Comparison of ENCODE assay signal across 1 cellular context in genomic region chr3:119498188-119498987, GRCh38.
TF ChIP-seq lines count a peak whose summit lies in the region.

A gene with protein sequence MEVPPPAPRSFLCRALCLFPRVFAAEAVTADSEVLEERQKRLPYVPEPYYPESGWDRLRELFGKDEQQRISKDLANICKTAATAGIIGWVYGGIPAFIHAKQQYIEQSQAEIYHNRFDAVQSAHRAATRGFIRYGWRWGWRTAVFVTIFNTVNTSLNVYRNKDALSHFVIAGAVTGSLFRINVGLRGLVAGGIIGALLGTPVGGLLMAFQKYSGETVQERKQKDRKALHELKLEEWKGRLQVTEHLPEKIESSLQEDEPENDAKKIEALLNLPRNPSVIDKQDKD (plus strand): TSS chr3:119498547. CDS start chr3:119498734, 187 bp downstream.

TF ChIP-seq in HepG2, 621 proteins besides CTCF, POLR2A, EP300 and RAD21 (continued from another document and continues in another):
- TF ChIP-seq KLF12 (CRISPR knock-in tag; IDR thresholded peaks at IDR 0.05; ENCODE audit: borderline replicate concordance) (no peak), JUNB (CRISPR knock-in tag; IDR thresholded peaks at IDR 0.05; ENCODE audit: borderline replicate concordance) (no peak), MBNL3 (CRISPR knock-in tag; conservative IDR thresholded peaks at IDR 0.05) (no peak), MYC (CRISPR knock-in tag; IDR thresholded peaks at IDR 0.05; ENCODE audit: borderline replicate concordance) (peak; percentile 84; the same call in 1 of the 2 replicates), ZNF879 (CRISPR knock-in tag; IDR thresholded peaks at IDR 0.05) (no peak), PRDM10 (CRISPR knock-in tag; IDR thresholded peaks at IDR 0.05; ENCODE audit: low read depth) (peak; percentile 37), MTF1 (CRISPR knock-in tag; IDR thresholded peaks at IDR 0.05) (peak; percentile 95; the same call in 1 of the 2 replicates), BCLAF1 (IDR thresholded peaks at IDR 0.05) (no peak), FOXJ3 (CRISPR knock-in tag; IDR thresholded peaks at IDR 0.05; ENCODE audit: borderline replicate concordance) (peak; percentile 43; the same call in 1 of the 2 replicates), ETV5 (CRISPR knock-in tag; IDR thresholded peaks at IDR 0.05; ENCODE audit: borderline replicate concordance) (peak; percentile 86), ZNF724P (CRISPR knock-in tag; IDR thresholded peaks at IDR 0.05; ENCODE audit: borderline replicate concordance) (no peak), TCF7L2 (IDR thresholded peaks at IDR 0.05; ENCODE audit: low read depth, low read length) (no peak), NCOA1 (CRISPR knock-in tag; IDR thresholded peaks at IDR 0.05) (0 out of 2 replicates have a peak, but pooled peaks have one; percentile 40), PHF5A (CRISPR knock-in tag; IDR thresholded peaks at IDR 0.05; ENCODE audit: low read depth, unreplicated experiment) (no peak), NFIC (IDR thresholded peaks at IDR 0.05; ENCODE audit: low read length) (0 out of 2 replicates have a peak, but pooled peaks have one; percentile 11), ZFAT (CRISPR knock-in tag; conservative IDR thresholded peaks at IDR 0.05) (no peak), YEATS2 (CRISPR knock-in tag; IDR thresholded peaks at IDR 0.05; ENCODE audit: borderline replicate concordance) (peak; percentile 93; the same call in 1 of the 2 replicates), NCOA2 (CRISPR knock-in tag; IDR thresholded peaks at IDR 0.05) (peak; percentile 62; the same call in 1 of the 2 replicates), ZSCAN22 (CRISPR knock-in tag; IDR thresholded peaks at IDR 0.05) (no peak), BORCS8-MEF2B (CRISPR knock-in tag; IDR thresholded peaks at IDR 0.05) (peak; percentile 77; the same call in 1 of the 2 replicates), ZNF841 (CRISPR knock-in tag; IDR thresholded peaks at IDR 0.05; ENCODE audit: borderline replicate concordance) (peak; percentile 75), CC2D1A (CRISPR knock-in tag; IDR thresholded peaks at IDR 0.05) (no peak)
- TF ChIP-seq, protein P1, sequence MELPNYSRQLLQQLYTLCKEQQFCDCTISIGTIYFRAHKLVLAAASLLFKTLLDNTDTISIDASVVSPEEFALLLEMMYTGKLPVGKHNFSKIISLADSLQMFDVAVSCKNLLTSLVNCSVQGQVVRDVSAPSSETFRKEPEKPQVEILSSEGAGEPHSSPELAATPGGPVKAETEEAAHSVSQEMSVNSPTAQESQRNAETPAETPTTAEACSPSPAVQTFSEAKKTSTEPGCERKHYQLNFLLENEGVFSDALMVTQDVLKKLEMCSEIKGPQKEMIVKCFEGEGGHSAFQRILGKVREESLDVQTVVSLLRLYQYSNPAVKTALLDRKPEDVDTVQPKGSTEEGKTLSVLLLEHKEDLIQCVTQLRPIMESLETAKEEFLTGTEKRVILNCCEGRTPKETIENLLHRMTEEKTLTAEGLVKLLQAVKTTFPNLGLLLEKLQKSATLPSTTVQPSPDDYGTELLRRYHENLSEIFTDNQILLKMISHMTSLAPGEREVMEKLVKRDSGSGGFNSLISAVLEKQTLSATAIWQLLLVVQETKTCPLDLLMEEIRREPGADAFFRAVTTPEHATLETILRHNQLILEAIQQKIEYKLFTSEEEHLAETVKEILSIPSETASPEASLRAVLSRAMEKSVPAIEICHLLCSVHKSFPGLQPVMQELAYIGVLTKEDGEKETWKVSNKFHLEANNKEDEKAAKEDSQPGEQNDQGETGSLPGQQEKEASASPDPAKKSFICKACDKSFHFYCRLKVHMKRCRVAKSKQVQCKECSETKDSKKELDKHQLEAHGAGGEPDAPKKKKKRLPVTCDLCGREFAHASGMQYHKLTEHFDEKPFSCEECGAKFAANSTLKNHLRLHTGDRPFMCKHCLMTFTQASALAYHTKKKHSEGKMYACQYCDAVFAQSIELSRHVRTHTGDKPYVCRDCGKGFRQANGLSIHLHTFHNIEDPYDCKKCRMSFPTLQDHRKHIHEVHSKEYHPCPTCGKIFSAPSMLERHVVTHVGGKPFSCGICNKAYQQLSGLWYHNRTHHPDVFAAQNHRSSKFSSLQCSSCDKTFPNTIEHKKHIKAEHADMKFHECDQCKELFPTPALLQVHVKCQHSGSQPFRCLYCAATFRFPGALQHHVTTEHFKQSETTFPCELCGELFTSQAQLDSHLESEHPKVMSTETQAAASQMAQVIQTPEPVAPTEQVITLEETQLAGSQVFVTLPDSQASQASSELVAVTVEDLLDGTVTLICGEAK (IDR thresholded peaks at IDR 0.05): peak; percentile 88
- TF ChIP-seq, protein P1 (CRISPR knock-in tag; IDR thresholded peaks at IDR 0.05): no peak; the same call in none of the 2 replicates
- TF ChIP-seq, protein P2, sequence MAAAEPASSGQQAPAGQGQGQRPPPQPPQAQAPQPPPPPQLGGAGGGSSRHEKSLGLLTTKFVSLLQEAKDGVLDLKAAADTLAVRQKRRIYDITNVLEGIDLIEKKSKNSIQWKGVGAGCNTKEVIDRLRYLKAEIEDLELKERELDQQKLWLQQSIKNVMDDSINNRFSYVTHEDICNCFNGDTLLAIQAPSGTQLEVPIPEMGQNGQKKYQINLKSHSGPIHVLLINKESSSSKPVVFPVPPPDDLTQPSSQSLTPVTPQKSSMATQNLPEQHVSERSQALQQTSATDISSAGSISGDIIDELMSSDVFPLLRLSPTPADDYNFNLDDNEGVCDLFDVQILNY (CRISPR knock-in tag; conservative IDR thresholded peaks at IDR 0.05): no peak
- TF ChIP-seq, protein P3, sequence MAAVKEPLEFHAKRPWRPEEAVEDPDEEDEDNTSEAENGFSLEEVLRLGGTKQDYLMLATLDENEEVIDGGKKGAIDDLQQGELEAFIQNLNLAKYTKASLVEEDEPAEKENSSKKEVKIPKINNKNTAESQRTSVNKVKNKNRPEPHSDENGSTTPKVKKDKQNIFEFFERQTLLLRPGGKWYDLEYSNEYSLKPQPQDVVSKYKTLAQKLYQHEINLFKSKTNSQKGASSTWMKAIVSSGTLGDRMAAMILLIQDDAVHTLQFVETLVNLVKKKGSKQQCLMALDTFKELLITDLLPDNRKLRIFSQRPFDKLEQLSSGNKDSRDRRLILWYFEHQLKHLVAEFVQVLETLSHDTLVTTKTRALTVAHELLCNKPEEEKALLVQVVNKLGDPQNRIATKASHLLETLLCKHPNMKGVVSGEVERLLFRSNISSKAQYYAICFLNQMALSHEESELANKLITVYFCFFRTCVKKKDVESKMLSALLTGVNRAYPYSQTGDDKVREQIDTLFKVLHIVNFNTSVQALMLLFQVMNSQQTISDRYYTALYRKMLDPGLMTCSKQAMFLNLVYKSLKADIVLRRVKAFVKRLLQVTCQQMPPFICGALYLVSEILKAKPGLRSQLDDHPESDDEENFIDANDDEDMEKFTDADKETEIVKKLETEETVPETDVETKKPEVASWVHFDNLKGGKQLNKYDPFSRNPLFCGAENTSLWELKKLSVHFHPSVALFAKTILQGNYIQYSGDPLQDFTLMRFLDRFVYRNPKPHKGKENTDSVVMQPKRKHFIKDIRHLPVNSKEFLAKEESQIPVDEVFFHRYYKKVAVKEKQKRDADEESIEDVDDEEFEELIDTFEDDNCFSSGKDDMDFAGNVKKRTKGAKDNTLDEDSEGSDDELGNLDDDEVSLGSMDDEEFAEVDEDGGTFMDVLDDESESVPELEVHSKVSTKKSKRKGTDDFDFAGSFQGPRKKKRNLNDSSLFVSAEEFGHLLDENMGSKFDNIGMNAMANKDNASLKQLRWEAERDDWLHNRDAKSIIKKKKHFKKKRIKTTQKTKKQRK (IDR thresholded peaks at IDR 0.05; ENCODE audit: low read length): no peak
- TF ChIP-seq, protein P4, sequence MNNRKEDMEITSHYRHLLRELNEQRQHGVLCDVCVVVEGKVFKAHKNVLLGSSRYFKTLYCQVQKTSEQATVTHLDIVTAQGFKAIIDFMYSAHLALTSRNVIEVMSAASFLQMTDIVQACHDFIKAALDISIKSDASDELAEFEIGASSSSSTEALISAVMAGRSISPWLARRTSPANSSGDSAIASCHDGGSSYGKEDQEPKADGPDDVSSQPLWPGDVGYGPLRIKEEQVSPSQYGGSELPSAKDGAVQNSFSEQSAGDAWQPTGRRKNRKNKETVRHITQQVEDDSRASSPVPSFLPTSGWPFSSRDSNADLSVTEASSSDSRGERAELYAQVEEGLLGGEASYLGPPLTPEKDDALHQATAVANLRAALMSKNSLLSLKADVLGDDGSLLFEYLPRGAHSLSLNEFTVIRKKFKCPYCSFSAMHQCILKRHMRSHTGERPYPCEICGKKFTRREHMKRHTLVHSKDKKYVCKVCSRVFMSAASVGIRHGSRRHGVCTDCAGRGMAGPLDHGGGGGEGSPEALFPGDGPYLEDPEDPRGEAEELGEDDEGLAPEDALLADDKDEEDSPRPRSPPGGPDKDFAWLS (CRISPR knock-in tag; IDR thresholded peaks at IDR 0.05; ENCODE audit: borderline replicate concordance): no peak
